12 cellular contexts compared by ENCODE assay signal in the genomic region with DNA sequence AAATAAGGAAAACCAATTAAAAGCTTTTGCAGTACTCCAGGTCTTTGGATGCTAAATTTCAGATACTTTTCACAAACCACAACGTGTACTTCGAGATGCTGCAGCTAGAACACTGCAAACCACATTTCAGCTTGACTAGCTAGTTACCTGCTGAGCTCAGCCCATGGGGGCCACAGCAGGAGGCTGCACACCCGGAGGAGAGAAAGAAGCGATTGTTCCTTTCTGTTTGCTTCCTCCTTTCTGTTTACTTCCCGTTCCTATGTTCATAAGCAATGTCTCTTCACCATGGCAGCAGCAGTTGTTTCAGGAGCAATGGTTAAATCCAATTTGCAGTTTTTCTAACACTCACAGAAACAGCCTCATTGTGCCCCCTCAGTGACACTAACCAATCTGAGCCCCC.
A peak's percentile ranks its signal among the peaks of the same experiment; 100 is the strongest.
DNase-seq lines count a peak whose midpoint lies in the region; ATAC-seq, FAIRE-seq and TF ChIP-seq lines count a peak whose summit lies in the region.
"Had no signal": no experiment of that assay in that cellular context is flagged by ENCODE, and none has a peak within 500 bp of the region (broad histone marks: within the 10 kb centered on the region; RNA-seq: fewer than 3 reads in every experiment).

No MANE protein-coding gene starts in this region.

- WGBS in H1 (ENCODE audit: extremely low coverage in 1 of 2, insufficient coverage in 1 of 2, insufficient read length in 1 of 2, insufficient replicate concordance in 2 of 2, low coverage in 1 of 2, low lambda C conversion rate in 2 of 2, missing lambda C conversion rate in 1 of 2), 2 experiments = 84% methylated on average over 5 of the region's 5 CpGs; no CpG with 5 or more reads in 1 of the 2 experiments

- ATAC-seq in HG03342 (IDR thresholded peaks at IDR 0.05; ENCODE audit: unreplicated experiment) (peak; percentile 59), Panc1 (peak; percentile 84)

- no peak overlapping the region for H2AFZ ChIP-seq in H1 (ENCODE audit: low read length)
- H2AFZ ChIP-seq: GM23248 had no signal

- POLR2A ChIA-PET in Panc1 (lab: Charles Lee) = interaction anchor here (0.5 to 0.9 kb wide), 3 partner anchors 8 to 287 kb away, joined by 3 to 5 read pairs (median 3); a partner anchor contains a TSS
- POLR2A ChIA-PET in H1 (lab: Charles Lee; ENCODE audit: partially characterized antibody) = no interaction called here

- no TSS peak for BruUV-seq in Panc1 (replicated peaks; lab: Mats Ljungman, UMichigan)

- intact Hi-C loops in Panc1 (cut with micrococcal nuclease; ENCODE audit: unreplicated experiment) = no loop called here

- H3K27me3 ChIP-seq in Panc1 (ENCODE audit: control insufficient read depth, insufficient read depth, low read length) = no peaks in the 10 kb centered on the region
- no peaks in the 10 kb centered on the region for H3K27me3 ChIP-seq in H1 (replicated peaks in 1 of 4; ENCODE audit: control insufficient read depth in 3 of 4, extremely low read depth in 1 of 4, insufficient read depth in 3 of 4, low read length in 3 of 4)

- no peak for TF ChIP-seq POLR2A in H1 (IDR thresholded peaks at IDR 0.05; ENCODE audit: control extremely low read depth in 1 of 2, low read depth in 2 of 2, low read length in 2 of 2)

- H3K36me3 ChIP-seq in Panc1 (ENCODE audit: control insufficient read depth, insufficient read depth, low read length) (no peaks in the 10 kb centered on the region), H1 (ENCODE audit: control insufficient read depth in 2 of 4, insufficient read depth in 4 of 4, low read length in 3 of 4) (no peaks in the 10 kb centered on the region)

- no peaks in the 10 kb centered on the region for H3K4me1 ChIP-seq in Panc1 (ENCODE audit: control insufficient read depth, insufficient read depth, low read length)
- H3K4me1 ChIP-seq in H1 (replicated peaks in 1 of 4; ENCODE audit: control insufficient read depth in 3 of 4, insufficient read depth in 4 of 4, low read length in 3 of 4) = peaks cover 0 to 21% (median 12%) of the 10 kb centered on the region in 4 experiments; a peak in 5 of 7 replicates

- H3K27me3 Mint-ChIP-seq in mesothelial cell of epicardium (ENCODE audit: low read depth) = no peaks in the 10 kb centered on the region

- H3K4me3 ChIP-seq in Panc1 (ENCODE audit: low read depth in 2 of 2, low read length in 2 of 2) (peak overlapping the region in 1 of 2 experiments; percentile 10; a peak in 1 of 4 replicates), H1 (ENCODE audit: extremely low read depth in 1 of 4, insufficient read depth in 2 of 4, low read depth in 3 of 4, low read length in 4 of 4) (no peak overlapping the region)
- H3K4me3 ChIP-seq: GM23248 had no signal

- no peak overlapping the region for H3K27ac Mint-ChIP-seq in mesothelial cell of epicardium

- H3K4me2 ChIP-seq in H1 (ENCODE audit: insufficient read depth in 1 of 2, low read depth in 2 of 2, low read length in 2 of 2) = no peak overlapping the region

- H3K4me1 Mint-ChIP-seq in mesothelial cell of epicardium = no peaks in the 10 kb centered on the region

- TF ChIP-seq CTCF in C4-2B (conservative IDR thresholded peaks at IDR 0.05) = no peak
- TF ChIP-seq CTCF in Panc1 (IDR thresholded peaks at IDR 0.05) = no peak
- TF ChIP-seq CTCF in H1 (IDR thresholded peaks at IDR 0.05; ENCODE audit: control extremely low read depth in 1 of 3, insufficient read depth in 1 of 3, low read depth in 1 of 3, low read length in 3 of 3) = no peak
- no peak for TF ChIP-seq CTCF in mesothelial cell of epicardium (IDR thresholded peaks at IDR 0.05; ENCODE audit: unreplicated experiment)

- H3K56ac ChIP-seq in H1 (replicated peaks; ENCODE audit: insufficient read length, low read depth, low read length) = no peak overlapping the region

- H3K4me3 Mint-ChIP-seq in mesothelial cell of epicardium = no peak overlapping the region

- peak overlapping the region; percentile 60; the same call in 1 of the 2 replicates for H2AK5ac ChIP-seq in H1 (ENCODE audit: low read depth, low read length)

- H4K8ac ChIP-seq in H1 (ENCODE audit: extremely low read depth, insufficient read depth, low read length) = no peak overlapping the region

- H3K27ac ChIP-seq in C4-2B = peak overlapping the region; percentile 78
- H3K27ac ChIP-seq in Panc1 (ENCODE audit: low read length) = peak overlapping the region; percentile 48
- no peak overlapping the region for H3K27ac ChIP-seq in H1 (ENCODE audit: low read depth, low read length)
- H3K27ac ChIP-seq: GM23248 had no signal

- H2BK15ac ChIP-seq in H1 (ENCODE audit: low read length) = no peak overlapping the region

- no peak overlapping the region for H3K14ac ChIP-seq in H1 (ENCODE audit: insufficient read length)

- FAIRE-seq in H1 (lab: Jason Lieb, UNC) = no peak

- no peaks in the 10 kb centered on the region for H4K20me1 ChIP-seq in H1 (replicated peaks in 1 of 2; ENCODE audit: control insufficient read depth in 1 of 2, insufficient read depth in 2 of 2, low read length in 2 of 2)

- H2BK12ac ChIP-seq in H1 (ENCODE audit: low read depth, low read length) = peak overlapping the region; percentile 69; the same call in 1 of the 2 replicates

- no peak for TF ChIP-seq RAD21 in H1 (IDR thresholded peaks at IDR 0.05 in 1 of 2, conservative IDR thresholded peaks at IDR 0.05 in 1 of 2; ENCODE audit: low read depth in 2 of 2, low read length in 2 of 2)

- H3K18ac ChIP-seq in H1 (ENCODE audit: extremely low read depth, low read length) = peak overlapping the region; percentile 26; the same call in 1 of the 2 replicates

- TF ChIP-seq EP300 in H1 (IDR thresholded peaks at IDR 0.05; ENCODE audit: borderline replicate concordance in 1 of 2, low read depth in 2 of 2, low read length in 2 of 2) = no peak

- DNase-seq in Panc1 (ENCODE audit: low read depth, low spot score) = no peak
- no peak for DNase-seq in H1 (ENCODE audit: low read depth in 1 of 2, low spot score in 2 of 2)
- no peak for DNase-seq in 8988T
- no peak for DNase-seq in NCI-H2171 treated with DMSO at 0.1 percent for 48 hours (lab: John Stamatoyannopoulos, UW)
- DNase-seq in cerebellar nuclear complex (lab: John Stamatoyannopoulos, UW) = no peak
- DNase-seq in mesothelial cell of epicardium (ENCODE audit: low spot score in 2 of 2, unreplicated experiment in 2 of 2) = no peak
- DNase-seq: activated CD4-positive, alpha-beta T cell treated with anti-CD3 and anti-CD28 coated beads for 48 hours; GF-D8; GM23248; NCI-H1694 treated with DMSO at 0.1 percent for 48 hours had no signal

- H3K36me3 Mint-ChIP-seq in mesothelial cell of epicardium = no peaks in the 10 kb centered on the region

- CTCF ChIA-PET in Panc1 (lab: Charles Lee) (no interaction called here), H1 (lab: Charles Lee; ENCODE audit: partially characterized antibody) (interaction anchor here (1.1 to 1.8 kb wide), 2 partner anchors 16 to 19 kb away, joined by 3 to 5 read pairs; no protein-coding TSS in a partner anchor)

- H3K9me3 Mint-ChIP-seq in mesothelial cell of epicardium = no peaks in the 10 kb centered on the region

- H4K91ac ChIP-seq in H1 (replicated peaks; ENCODE audit: insufficient read length, low read length) = peak overlapping the region; percentile 54

- H3K79me2 ChIP-seq in H1 (ENCODE audit: control insufficient read depth in 1 of 2, insufficient read depth in 2 of 2, low read length in 2 of 2) = no peaks in the 10 kb centered on the region

- H2BK120ac ChIP-seq in H1 (replicated peaks; ENCODE audit: low read depth, low read length) = no peak overlapping the region

- in situ Hi-C loops in Panc1 (cut with HindIII; ENCODE audit: low pct_unique_long_range_greater_than_20kb, low sequenced_read_pairs) = no loop called here

- H2BK20ac ChIP-seq in H1 (ENCODE audit: low read length) = peak overlapping the region; percentile 82

- no peak overlapping the region for H3K4ac ChIP-seq in H1 (replicated peaks; ENCODE audit: insufficient read length, low read depth, low read length)

- H3K23ac ChIP-seq in H1 (ENCODE audit: insufficient read length) = no peak overlapping the region

- H3K79me1 ChIP-seq in H1 (ENCODE audit: low read depth, low read length) = no peaks in the 10 kb centered on the region

- H3K23me2 ChIP-seq in H1 (ENCODE audit: low read depth, low read length) = no peaks in the 10 kb centered on the region

- no peaks in the 10 kb centered on the region for H3K9me3 ChIP-seq in Panc1 (ENCODE audit: control insufficient read depth, insufficient read depth, low read depth, low read length)
- no peaks in the 10 kb centered on the region for H3K9me3 ChIP-seq in H1 (ENCODE audit: insufficient read depth in 2 of 2, low read depth in 1 of 2, low read length in 1 of 2)

- no peak overlapping the region for H4K5ac ChIP-seq in H1 (ENCODE audit: insufficient read length, low read depth, low read length)

- H2BK5ac ChIP-seq in H1 (ENCODE audit: low read depth, low read length) = peak overlapping the region; percentile 14; the same call in 1 of the 2 replicates

- H3K9ac ChIP-seq in H1 (replicated peaks in 1 of 4; ENCODE audit: extremely low read depth in 1 of 4, low read depth in 3 of 4, low read length in 3 of 4) = no peak overlapping the region
- H3K9ac ChIP-seq: GM23248 had no signal

TF ChIP-seq in H1, 55 proteins besides CTCF, POLR2A, EP300 and RAD21:
- no peak for TF ChIP-seq POU5F1 (IDR thresholded peaks at IDR 0.05; ENCODE audit: low read depth, low read length)
- TF ChIP-seq HDAC2 (IDR thresholded peaks at IDR 0.05; ENCODE audit: borderline replicate concordance in 1 of 2, low read depth in 2 of 2, low read length in 2 of 2) = 0 out of 4 replicates have a peak, but pooled peaks of 1 of the 2 experiments have one; percentile 38
